Comparison of ENCODE assay signal across 29 cellular contexts in the genomic region with DNA sequence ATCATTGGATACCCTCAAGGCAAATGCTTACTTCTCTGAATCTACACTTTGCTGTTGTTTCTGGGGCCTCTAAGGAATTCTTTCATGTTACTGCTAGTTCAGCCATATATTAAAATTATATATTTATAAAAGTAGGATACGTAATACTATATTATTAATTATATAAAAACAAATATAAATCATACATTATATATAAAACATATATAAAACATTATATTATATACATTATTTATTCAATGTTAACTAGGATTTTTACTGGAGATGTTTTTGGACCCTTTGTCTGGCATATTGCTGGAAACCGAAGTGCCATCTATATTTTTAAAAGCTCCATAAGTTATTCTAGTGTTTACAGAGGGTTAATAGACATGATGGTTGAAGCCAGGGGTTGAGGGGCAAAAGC. TPM values are rescaled to one million over a fixed set of nuclear protein-coding genes. Genes with fewer than 3 reads are reported as not detected.
DNase-seq lines count a peak whose midpoint lies in the region; ATAC-seq, FAIRE-seq and TF ChIP-seq lines count a peak whose summit lies in the region.
"Had no signal": no experiment of that assay in that cellular context is flagged by ENCODE, and none has a peak within 500 bp of the region (broad histone marks: within the 10 kb centered on the region; RNA-seq: fewer than 3 reads in every experiment).

No MANE protein-coding gene starts in this region.

- H3K27me3 Mint-ChIP-seq in WTC11 (ENCODE audit: low read depth): no peaks in the 10 kb centered on the region
- no peaks in the 10 kb centered on the region for H3K27me3 Mint-ChIP-seq in activated CD4-positive, alpha-beta T cell treated with anti-CD3 and anti-CD28 coated beads, Interleukin-2, amount 10 ng/mL, durations not matched to agents 7 days and 5 days
- H3K27me3 Mint-ChIP-seq: CD4-positive, alpha-beta memory T cell; CD4-positive, CD25-positive, alpha-beta regulatory T cell; CD8-positive, alpha-beta memory T cell had no signal

- no peak for DNase-seq in WTC11 (ENCODE audit: low spot score)
- DNase-seq in pancreas: no peak
- no peak for DNase-seq in GM19239 (ENCODE audit: insufficient read length, low spot score)
- DNase-seq in activated CD4-positive, alpha-beta T cell treated with anti-CD3 and anti-CD28 coated beads, Interleukin-2, amount 10 ng/mL, durations not matched to agents 7 days and 5 days: no peak
- DNase-seq in stimulated activated CD4-positive, alpha-beta T cell treated with anti-CD3 and anti-CD28 coated beads, Interleukin-2, amount 100 ng/mL, for 24 hours: no peak
- DNase-seq: ACHN; BE2C; C1 segment of cervical spinal cord; CD4-positive, alpha-beta memory T cell; CD4-positive, CD25-positive, alpha-beta regulatory T cell; CD8-positive, alpha-beta memory T cell; COR-L47; DMS 273 treated with DMSO at 0.1 percent for 48 hours; DMS153; DMS53; DMS79; DND-41; EL; GF-D8 had no signal

- H3K9ac ChIP-seq in Loucy (ENCODE audit: low read depth, low read length, poor library complexity, severe bottlenecking): no peak overlapping the region
- H3K9ac ChIP-seq: BLaER1 had no signal

- intact Hi-C loops in pancreas (cut with DNase I): no loop called here

- no peaks in the 10 kb centered on the region for H4K20me1 ChIP-seq in Loucy (ENCODE audit: insufficient read depth, low read length, poor library complexity, severe bottlenecking)
- H4K20me1 ChIP-seq: BLaER1 had no signal

- CTCF ChIA-PET in WTC11 (lab: Charles Lee): no interaction called here
- CTCF ChIA-PET in activated CD4-positive, alpha-beta T cell treated with anti-CD3 and anti-CD28 coated beads, Interleukin-2, amount 10 ng/mL, durations not matched to agents 7 days and 5 days (lab: Charles Lee): no interaction called here

- no peaks in the 10 kb centered on the region for H3F3A ChIP-seq in Loucy (ENCODE audit: low read depth)

- no peaks in the 10 kb centered on the region for H3K27me3 ChIP-seq in Loucy (ENCODE audit: insufficient read depth, low read length, poor library complexity, severe bottlenecking)
- H3K27me3 ChIP-seq in pancreas: no peaks in the 10 kb centered on the region
- H3K27me3 ChIP-seq: BE2C, BLaER1 had no signal

- POLR2A ChIA-PET in WTC11 (lab: Charles Lee): no interaction called here
- POLR2A ChIA-PET in activated CD4-positive, alpha-beta T cell treated with anti-CD3 and anti-CD28 coated beads, Interleukin-2, amount 10 ng/mL, durations not matched to agents 7 days and 5 days (lab: Charles Lee): no interaction called here

- no peaks in the 10 kb centered on the region for H3K79me2 ChIP-seq in Loucy (ENCODE audit: insufficient read depth, low read length)

- H3K36me3 Mint-ChIP-seq in WTC11: peaks cover 6% of the 10 kb centered on the region; the same call in 1 of the 2 replicates
- H3K36me3 Mint-ChIP-seq in activated CD4-positive, alpha-beta T cell treated with anti-CD3 and anti-CD28 coated beads, Interleukin-2, amount 10 ng/mL, durations not matched to agents 7 days and 5 days (ENCODE audit: low read depth): peaks cover 39% of the 10 kb centered on the region

- peak overlapping the region; percentile 45 for H3K4me2 ChIP-seq in Loucy (ENCODE audit: low read depth, low read length, poor library complexity, severe bottlenecking)
- H3K4me2 ChIP-seq: BLaER1 had no signal

- no peaks in the 10 kb centered on the region for H3K9me2 ChIP-seq in Loucy (replicated peaks; ENCODE audit: low read depth, low read length)

- H3K9me3 ChIP-seq in Loucy (ENCODE audit: insufficient read depth, low read depth, low read length): no peaks in the 10 kb centered on the region
- H3K9me3 ChIP-seq in pancreas: no peaks in the 10 kb centered on the region
- H3K9me3 ChIP-seq: BE2C had no signal

- H2AFZ ChIP-seq in Loucy (ENCODE audit: low read length): no peak overlapping the region

- no peak overlapping the region for H3K4me3 ChIP-seq in Loucy (ENCODE audit: low read length, poor library complexity, severe bottlenecking)
- H3K4me3 ChIP-seq in pancreas: no peak overlapping the region
- H3K4me3 ChIP-seq: BLaER1 had no signal

- WGBS in pancreas, 2 donors: 93 to 98% methylated on average over 2 of the region's 2 CpGs

- H3K4me1 Mint-ChIP-seq in WTC11: peaks cover 19% of the 10 kb centered on the region
- peaks cover 15% of the 10 kb centered on the region for H3K4me1 Mint-ChIP-seq in activated CD4-positive, alpha-beta T cell treated with anti-CD3 and anti-CD28 coated beads, Interleukin-2, amount 10 ng/mL, durations not matched to agents 7 days and 5 days

- peaks cover 20% of the 10 kb centered on the region for H3K4me1 ChIP-seq in Loucy (ENCODE audit: insufficient read depth, low read length, poor library complexity, severe bottlenecking)
- H3K4me1 ChIP-seq in pancreas: no peaks in the 10 kb centered on the region
- H3K4me1 ChIP-seq: BE2C had no signal

- H3K4me3 Mint-ChIP-seq in WTC11: no peak overlapping the region
- no peak overlapping the region for H3K4me3 Mint-ChIP-seq in activated CD4-positive, alpha-beta T cell treated with anti-CD3 and anti-CD28 coated beads, Interleukin-2, amount 10 ng/mL, durations not matched to agents 7 days and 5 days
- H3K4me3 Mint-ChIP-seq: CD14-positive monocyte; CD4-positive, alpha-beta memory T cell; CD4-positive, CD25-positive, alpha-beta regulatory T cell; CD8-positive, alpha-beta memory T cell had no signal

- H3K27ac Mint-ChIP-seq in WTC11: no peak overlapping the region
- H3K27ac Mint-ChIP-seq in activated CD4-positive, alpha-beta T cell treated with anti-CD3 and anti-CD28 coated beads, Interleukin-2, amount 10 ng/mL, durations not matched to agents 7 days and 5 days: no peak overlapping the region
- H3K27ac Mint-ChIP-seq: CD14-positive monocyte; CD4-positive, CD25-positive, alpha-beta regulatory T cell had no signal

- ATAC-seq in WTC11: no peak
- ATAC-seq in pancreas: no peak
- no peak for ATAC-seq in GM19463 (IDR thresholded peaks at IDR 0.05; ENCODE audit: unreplicated experiment)

- H3K9me3 Mint-ChIP-seq in WTC11: peaks cover 4% of the 10 kb centered on the region; the same call in 1 of the 2 replicates
- H3K9me3 Mint-ChIP-seq in activated CD4-positive, alpha-beta T cell treated with anti-CD3 and anti-CD28 coated beads, Interleukin-2, amount 10 ng/mL, durations not matched to agents 7 days and 5 days: peaks cover 8% of the 10 kb centered on the region
- H3K9me3 Mint-ChIP-seq: CD8-positive, alpha-beta memory T cell had no signal

- TF ChIP-seq CTCF in Loucy (conservative IDR thresholded peaks at IDR 0.05; ENCODE audit: low read length) (no peak), WTC11 (IDR thresholded peaks at IDR 0.05) (no peak), pancreas (IDR thresholded peaks at IDR 0.05) (no peak)

- FAIRE-seq in A204.1 (lab: Jason Lieb, UNC) (peak; percentile 86), pancreas (lab: Jason Lieb, UNC) (peak; percentile 61), GM19239 (lab: Jason Lieb, UNC) (no peak)
- FAIRE-seq: GM12891 had no signal

- H3K36me3 ChIP-seq in Loucy (ENCODE audit: insufficient read depth, low read length) (no peaks in the 10 kb centered on the region), pancreas (peaks cover 0 to 5% (median 0%) of the 10 kb centered on the region in 3 donors)
- H3K36me3 ChIP-seq: BE2C had no signal

- no peak overlapping the region for H3K27ac ChIP-seq in pancreas
- H3K27ac ChIP-seq: 22Rv1, BLaER1 had no signal

TF ChIP-seq in WTC11, 78 proteins besides CTCF, POLR2A, EP300 and RAD21:
- TF ChIP-seq ZNF121 (CRISPR knock-in tag; IDR thresholded peaks at IDR 0.05) (no peak), TP53 (CRISPR knock-in tag; IDR thresholded peaks at IDR 0.05) (no peak), HMGA2 (CRISPR knock-in tag; IDR thresholded peaks at IDR 0.05) (peak; percentile 92)
TF ChIP-seq in WTC11: peak in this region for 1.

RNA-seq across cellular contexts. Expression of gene ALG6, which starts 12.2 kb away (rescaled TPM):
- total RNA-seq in WTC11 (2021) (17.6 to 25.4 TPM (median 23.7 TPM) in 3 replicates), pancreas (1 to 10 TPM; 3.1 to 8.8 (median 4.4) TPM)
- polyA plus RNA-seq in pancreas: 10 to 100 TPM in 1 of 2 donors, 1 to 10 TPM in 1; 8.7 to 11.5 TPM
- total RNA-seq in activated CD4-positive, alpha-beta T cell treated with anti-CD3 and anti-CD28 coated beads, Interleukin-2, amount 10 ng/mL, durations not matched to agents 7 days and 5 days: 10 to 100 TPM; 26.9 to 28.9 TPM

RNA-seq across cellular contexts. Expression of gene FOXD3, which starts 57.2 kb away (rescaled TPM):
- 27.5 to 37.1 TPM (median 34.7 TPM) in 3 replicates for total RNA-seq in WTC11 (2021)
- under 1 TPM in 2 of 6 donors, not detected in 4; 0.09 TPM for total RNA-seq in pancreas
- under 1 TPM in 1 of 2 donors, not detected in 1; 0.21 TPM for polyA plus RNA-seq in pancreas
- not detected for total RNA-seq in activated CD4-positive, alpha-beta T cell treated with anti-CD3 and anti-CD28 coated beads, Interleukin-2, amount 10 ng/mL, durations not matched to agents 7 days and 5 days
- total RNA-seq: A172; CD4-positive, alpha-beta memory T cell; CD4-positive, CD25-positive, alpha-beta regulatory T cell; CD8-positive, alpha-beta memory T cell; G401 had no signal
- polyA plus RNA-seq: AG04450; CD14-positive monocyte; CD4-positive, alpha-beta memory T cell; CD4-positive, CD25-positive, alpha-beta regulatory T cell; CD8-positive, alpha-beta memory T cell had no signal

Comparison
In these comparisons a context has a peak if more than half of its experiments do, and no peak if none do; other contexts are left out.
1. RNA of gene FOXD3, which starts 57.2 kb away (total RNA-seq): 27.5 to 37.1 TPM in WTC11; 0.09 TPM in pancreas and not detected in activated CD4-positive, alpha-beta T cell treated with anti-CD3 and anti-CD28 coated beads, Interleukin-2, amount 10 ng/mL, durations not matched to agents 7 days and 5 days; every median in the first group is over 10 times any median in the second.